22 cellular contexts compared by ENCODE assay signal in the genomic region with DNA sequence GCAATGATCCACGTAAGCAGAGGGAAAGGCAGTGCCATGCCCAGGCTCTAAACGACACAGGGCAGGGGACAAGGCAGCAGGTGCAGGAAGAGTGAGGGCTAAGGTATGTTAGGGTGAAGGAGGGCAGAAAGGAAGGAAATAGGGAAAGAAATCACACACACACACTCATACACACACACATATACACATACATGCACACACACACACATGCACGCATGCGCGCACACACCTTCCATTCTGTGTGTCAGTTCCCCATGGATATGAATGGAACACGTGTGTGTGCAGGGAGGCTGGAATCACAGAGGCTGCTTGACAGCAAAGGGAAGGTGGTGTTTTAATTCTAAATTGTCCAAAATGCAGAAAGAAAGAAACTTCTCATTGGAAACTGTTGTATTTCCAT.
"Had no signal": no experiment of that assay in that cellular context is flagged by ENCODE, and none has a peak within 500 bp of the region (broad histone marks: within the 10 kb centered on the region; RNA-seq: fewer than 3 reads in every experiment).

No MANE protein-coding gene starts in this region.

- ATAC-seq: Panc1, PC-3, SK-N-SH treated with all-trans-retinoic acid at 6 μM for 48 hours had no signal

- H3K9ac ChIP-seq: KMS-11 had no signal

- H3K27me3 ChIP-seq: SJCRH30 had no signal

- DNase-seq: Kasumi-1, MM.1S, NCI-H1092 treated with DMSO at 0.1 percent for 48 hours, NCI-H1436, NCI-H187, NCI-H2029, NCI-H2081 treated with DMSO at 0.1 percent for 48 hours, NCI-H2171, NCI-H226, NCI-H446, NCI-H510A, NCI-H524 treated with DMSO at 0.1 percent for 48 hours, NCI-H69, NCI-H774, PC-3, SHP77, SJCRH30, T-helper 1 cell had no signal

- H3K4me1 ChIP-seq: SJCRH30 had no signal

- H3K4me2 ChIP-seq: KMS-11 had no signal

- H3K27ac ChIP-seq: KMS-11, RWPE1, SJCRH30 had no signal

- H3K4me3 ChIP-seq: SJCRH30 had no signal

- H3K36me3 ChIP-seq: SJCRH30 had no signal

- H3K9me3 ChIP-seq: SJCRH30 had no signal
